23 cellular contexts compared by ENCODE assay signal in the genomic region with DNA sequence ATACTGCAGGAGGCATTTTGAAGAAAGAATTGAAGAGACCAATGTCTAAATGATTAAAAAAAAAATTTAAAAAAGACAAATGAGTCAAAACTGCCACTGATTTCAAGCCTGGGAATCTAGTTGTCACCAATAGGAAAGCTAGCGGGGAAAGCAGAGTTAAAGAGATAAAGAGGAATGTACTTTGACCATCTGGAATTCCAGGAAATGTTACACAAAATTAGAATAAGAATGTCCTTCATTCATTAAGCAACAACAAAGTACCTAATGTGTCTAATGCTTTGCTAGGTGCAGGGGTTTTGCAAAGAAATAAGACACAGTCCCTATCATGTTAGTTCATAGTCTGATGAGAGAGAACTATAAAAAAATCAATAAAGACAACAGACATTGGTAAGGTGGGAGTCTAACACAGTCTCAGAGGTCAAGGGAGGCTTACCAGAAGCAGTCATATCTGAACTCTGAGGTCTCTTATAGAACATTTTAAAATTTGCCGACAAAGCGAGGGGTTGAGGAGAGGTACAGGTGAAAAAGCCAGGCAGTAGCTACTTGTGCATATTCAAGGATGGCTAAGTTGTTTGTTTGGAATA. TPM values are rescaled to one million over a fixed set of nuclear protein-coding genes. Genes with fewer than 3 reads are reported as not detected.
DNase-seq lines count a peak whose midpoint lies in the region; ATAC-seq and TF ChIP-seq lines count a peak whose summit lies in the region.
"Had no signal": no experiment of that assay in that cellular context is flagged by ENCODE, and none has a peak within 500 bp of the region (broad histone marks: within the 10 kb centered on the region; RNA-seq: fewer than 3 reads in every experiment).

No MANE protein-coding gene starts in this region.

- POLR2A ChIA-PET in CD4-positive, alpha-beta memory T cell (lab: Charles Lee; ENCODE audit: partially characterized antibody): interaction anchor here (1.4 to 1.7 kb wide), 2 partner anchors 9 to 15 kb away, joined by 5 read pairs; a partner anchor contains a TSS

- no peak for ATAC-seq in activated T-helper 17 cell treated with anti-CD3 and anti-CD28 coated beads, Interleukin-2, amount 50 U/mL, for 72 hours (replicated peaks)
- ATAC-seq in right lobe of liver: peak; percentile 47 to 81 (median 74)
- ATAC-seq in GM19351 (IDR thresholded peaks at IDR 0.05; ENCODE audit: unreplicated experiment): no peak
- ATAC-seq: mucosa of descending colon had no signal

- H3K9me3 Mint-ChIP-seq in activated T-cell treated with anti-CD3 and anti-CD28 coated beads, Interleukin-2, amount 50 U/mL, for 24 hours: no peaks in the 10 kb centered on the region
- H3K9me3 Mint-ChIP-seq in CD4-positive, alpha-beta memory T cell: peaks cover 0 to 1% (median 0%) of the 10 kb centered on the region in 8 donors
- H3K9me3 Mint-ChIP-seq in activated T-helper 17 cell treated with anti-CD3 and anti-CD28 coated beads, Interleukin-2, amount 50 U/mL, for 72 hours: no peaks in the 10 kb centered on the region
- H3K9me3 Mint-ChIP-seq: brain; dendritic cell treated with granulocyte-macrophage colony-stimulating factor and Interleukin-4, amounts not matched to agents 40 ng/mL and 50 ng/mL, for 4 days; T-helper 2 cell treated with Interferon-gamma antibody and Interleukin-4, amounts not matched to agents 5 μg/mL and 100 μg/mL, for 36 hours had no signal

- no peaks in the 10 kb centered on the region for H3K4me1 ChIP-seq in CD4-positive, alpha-beta memory T cell (ENCODE audit: insufficient read depth, low read length)
- peaks cover 0 to 23% (median 11%) of the 10 kb centered on the region in 4 donors for H3K4me1 ChIP-seq in right lobe of liver
- no peaks in the 10 kb centered on the region for H3K4me1 ChIP-seq in Peyer's patch

- H3K4me1 Mint-ChIP-seq in activated T-cell treated with anti-CD3 and anti-CD28 coated beads, Interleukin-2, amount 50 U/mL, for 24 hours (ENCODE audit: low read depth): peaks cover 31% of the 10 kb centered on the region
- H3K4me1 Mint-ChIP-seq in CD4-positive, alpha-beta memory T cell: peaks cover 15 to 20% (median 16%) of the 10 kb centered on the region in 4 donors
- peaks cover 8% of the 10 kb centered on the region for H3K4me1 Mint-ChIP-seq in activated T-helper 17 cell treated with anti-CD3 and anti-CD28 coated beads, Interleukin-2, amount 50 U/mL, for 72 hours

- intact Hi-C loops in CD4-positive, alpha-beta memory T cell (cut with micrococcal nuclease): no loop called here
- intact Hi-C loops in right lobe of liver (cut with DNase I): no loop called here

- H3K27ac ChIP-seq in CD4-positive, alpha-beta memory T cell (ENCODE audit: low read depth, low read length): no peak overlapping the region
- peak overlapping the region in 1 of 3 donors; percentile 15 for H3K27ac ChIP-seq in right lobe of liver
- no peak overlapping the region for H3K27ac ChIP-seq in Peyer's patch

- CTCF ChIA-PET in CD4-positive, alpha-beta memory T cell (lab: Charles Lee; ENCODE audit: partially characterized antibody): interaction anchor here (4.8 kb wide), 1 partner anchor 9 kb away, joined by 33 read pairs; a partner anchor contains a TSS

- peaks cover 96% of the 10 kb centered on the region for H3K36me3 Mint-ChIP-seq in activated T-cell treated with anti-CD3 and anti-CD28 coated beads, Interleukin-2, amount 50 U/mL, for 24 hours (ENCODE audit: low read depth)
- peaks cover 73 to 89% of the 10 kb centered on the region in 2 donors for H3K36me3 Mint-ChIP-seq in CD4-positive, alpha-beta memory T cell
- H3K36me3 Mint-ChIP-seq in activated T-helper 17 cell treated with anti-CD3 and anti-CD28 coated beads, Interleukin-2, amount 50 U/mL, for 72 hours (ENCODE audit: low read depth): peaks cover 100% of the 10 kb centered on the region

- H3K27ac Mint-ChIP-seq in activated T-cell treated with anti-CD3 and anti-CD28 coated beads, Interleukin-2, amount 50 U/mL, for 24 hours: peak overlapping the region; percentile 71
- H3K27ac Mint-ChIP-seq in CD4-positive, alpha-beta memory T cell: peak overlapping the region in 5 of 7 donors; percentile 16 to 55 (median 43)
- H3K27ac Mint-ChIP-seq in activated T-helper 17 cell treated with anti-CD3 and anti-CD28 coated beads, Interleukin-2, amount 50 U/mL, for 72 hours: peak overlapping the region; percentile 57
- H3K27ac Mint-ChIP-seq: dendritic cell treated with granulocyte-macrophage colony-stimulating factor and Interleukin-4, amounts not matched to agents 40 ng/mL and 50 ng/mL, for 4 days; T-helper 2 cell treated with Interferon-gamma antibody and Interleukin-4, amounts not matched to agents 5 μg/mL and 100 μg/mL, for 36 hours had no signal

- H3K4me3 ChIP-seq in CD4-positive, alpha-beta memory T cell (ENCODE audit: low read length in 2 of 2): no peak overlapping the region
- no peak overlapping the region for H3K4me3 ChIP-seq in right lobe of liver
- no peak overlapping the region for H3K4me3 ChIP-seq in Peyer's patch
- H3K4me3 ChIP-seq: lung, mucosa of descending colon had no signal

- H3K4me3 Mint-ChIP-seq in activated T-cell treated with anti-CD3 and anti-CD28 coated beads, Interleukin-2, amount 50 U/mL, for 24 hours: no peak overlapping the region
- H3K4me3 Mint-ChIP-seq in CD4-positive, alpha-beta memory T cell: no peak overlapping the region
- no peak overlapping the region for H3K4me3 Mint-ChIP-seq in activated T-helper 17 cell treated with anti-CD3 and anti-CD28 coated beads, Interleukin-2, amount 50 U/mL, for 72 hours
- H3K4me3 Mint-ChIP-seq: brain; dendritic cell treated with granulocyte-macrophage colony-stimulating factor and Interleukin-4, amounts not matched to agents 40 ng/mL and 50 ng/mL, for 4 days; T-helper 2 cell treated with Interferon-gamma antibody and Interleukin-4, amounts not matched to agents 5 μg/mL and 100 μg/mL, for 36 hours had no signal

- TF ChIP-seq POLR2A in right lobe of liver (IDR thresholded peaks at IDR 0.05) (no peak), Peyer's patch (IDR thresholded peaks at IDR 0.05) (no peak)

- WGBS in right lobe of liver (ENCODE audit: insufficient coverage, low coverage, low lambda C conversion rate, missing lambda C conversion rate): 22% methylated on average over 3 of the region's 3 CpGs

- TF ChIP-seq CTCF in right lobe of liver (IDR thresholded peaks at IDR 0.05): no peak
- no peak for TF ChIP-seq CTCF in Peyer's patch (IDR thresholded peaks at IDR 0.05)

- no peaks in the 10 kb centered on the region for H3K27me3 ChIP-seq in CD4-positive, alpha-beta memory T cell (ENCODE audit: insufficient read depth, low read length)
- no peaks in the 10 kb centered on the region for H3K27me3 ChIP-seq in right lobe of liver
- H3K27me3 ChIP-seq in Peyer's patch: no peaks in the 10 kb centered on the region

- DNase-seq in activated T-cell treated with anti-CD3 and anti-CD28 coated beads, Interleukin-2, amount 50 U/mL, for 24 hours: no peak
- no peak for DNase-seq in activated T-cell treated with anti-CD3 and anti-CD28 coated beads, Interleukin-2, amount 50 U/mL, for 48 hours
- DNase-seq in CD4-positive, alpha-beta memory T cell: no peak
- no peak for DNase-seq in right lobe of liver
- DNase-seq in Peyer's patch: no peak
- DNase-seq in hippocampal formation (lab: John Stamatoyannopoulos, UW): no peak
- DNase-seq: activated CD4-positive, alpha-beta T cell treated with anti-CD3 and anti-CD28 coated beads for 4 hours; foreskin melanocyte; KBM-7; kidney glomerular epithelial cell; mucosa of descending colon; NCI-H1105; NCI-H187; NCI-H2171; NCI-H82; SHP77 treated with DMSO at 0.1 percent for 48 hours; stimulated activated naive CD4-positive, alpha-beta T cell had no signal

- H3K9me3 ChIP-seq in CD4-positive, alpha-beta memory T cell (ENCODE audit: control insufficient read depth in 1 of 2, low read length in 2 of 2): no peaks in the 10 kb centered on the region
- H3K9me3 ChIP-seq in right lobe of liver: no peaks in the 10 kb centered on the region
- H3K9me3 ChIP-seq in Peyer's patch: no peaks in the 10 kb centered on the region
- H3K9me3 ChIP-seq: mucosa of descending colon had no signal

- no peaks in the 10 kb centered on the region for H3K27me3 Mint-ChIP-seq in activated T-cell treated with anti-CD3 and anti-CD28 coated beads, Interleukin-2, amount 50 U/mL, for 24 hours
- no peaks in the 10 kb centered on the region for H3K27me3 Mint-ChIP-seq in CD4-positive, alpha-beta memory T cell
- H3K27me3 Mint-ChIP-seq in activated T-helper 17 cell treated with anti-CD3 and anti-CD28 coated beads, Interleukin-2, amount 50 U/mL, for 72 hours: no peaks in the 10 kb centered on the region
- H3K27me3 Mint-ChIP-seq: brain; dendritic cell treated with granulocyte-macrophage colony-stimulating factor and Interleukin-4, amounts not matched to agents 40 ng/mL and 50 ng/mL, for 4 days had no signal

- H3K36me3 ChIP-seq in CD4-positive, alpha-beta memory T cell (ENCODE audit: insufficient read depth, low read length): peaks cover 87% of the 10 kb centered on the region
- H3K36me3 ChIP-seq in right lobe of liver (peaks cover 8 to 69% (median 26%) of the 10 kb centered on the region in 4 donors), Peyer's patch (peaks cover 0 to 94% (median 0%) of the 10 kb centered on the region in 3 donors)

RNA-seq across cellular contexts. Expression of a gene that starts 8.8 kb away (rescaled TPM):
- 10 to 100 TPM; 29.3 to 31.4 TPM for total RNA-seq in CD4-positive, alpha-beta memory T cell
- polyA plus RNA-seq in CD4-positive, alpha-beta memory T cell: 10 to 100 TPM; 16.4 to 21.9 TPM
- 10 to 100 TPM in 1 of 2 donors, 1 to 10 TPM in 1; 9.6 to 16.4 TPM for total RNA-seq in activated T-helper 17 cell treated with anti-CD3 and anti-CD28 coated beads, Interleukin-2, amount 50 U/mL, for 72 hours
- total RNA-seq in right lobe of liver (10 to 100 TPM in 2 of 6 experiments, 1 to 10 TPM in 4; 5.3 to 11.1 (median 8.2) TPM), Peyer's patch (10 to 100 TPM; 18.2 to 25.9 (median 21.7) TPM)

RNA-seq across cellular contexts. Expression of a gene that starts 15.0 kb away (rescaled TPM):
- total RNA-seq in CD4-positive, alpha-beta memory T cell: 100 to 1,000 TPM in 1 of 2 experiments, 10 to 100 TPM in 1; 87.3 to 100 TPM
- polyA plus RNA-seq in CD4-positive, alpha-beta memory T cell: 10 to 100 TPM; 25.2 to 30.6 TPM
- total RNA-seq in activated T-helper 17 cell treated with anti-CD3 and anti-CD28 coated beads, Interleukin-2, amount 50 U/mL, for 72 hours: 10 to 100 TPM; 70.0 to 92.2 TPM
- 10 to 100 TPM; 35.3 to 77.5 (median 61.0) TPM for total RNA-seq in right lobe of liver
- 10 to 100 TPM; 30.3 to 52.0 (median 35.1) TPM for total RNA-seq in Peyer's patch

RNA-seq across cellular contexts. Expression of a gene that starts 22.7 kb away (rescaled TPM):
- total RNA-seq in CD4-positive, alpha-beta memory T cell: 1 to 10 TPM; 4.7 to 5.8 TPM
- polyA plus RNA-seq in CD4-positive, alpha-beta memory T cell: 1 to 10 TPM in 1 of 2 donors, under 1 TPM in 1; 0.68 to 2.7 TPM
- 10 to 100 TPM; 11.3 to 14.3 TPM for total RNA-seq in activated T-helper 17 cell treated with anti-CD3 and anti-CD28 coated beads, Interleukin-2, amount 50 U/mL, for 72 hours
- 10 to 100 TPM; 11.4 to 23.3 (median 18.2) TPM for total RNA-seq in right lobe of liver
- 10 to 100 TPM; 18.7 to 29.2 (median 23.8) TPM for total RNA-seq in Peyer's patch

Comparison
In these comparisons a context has a peak if more than half of its experiments do, and no peak if none do; other contexts are left out.
1. ATAC-seq: peak in right lobe of liver (4 of 4); none in activated T-helper 17 cell treated with anti-CD3 and anti-CD28 coated beads, Interleukin-2, amount 50 U/mL, for 72 hours (single experiment) and GM19351 (single experiment).
2. Peak in every context shown above with its lines, with median percentiles within 50 percentile points of each other: H3K27ac Mint-ChIP-seq.